Comparison of ENCODE assay signal across 24 cellular contexts in genomic region chr4:110124721-110125120, GRCh38.
DNase-seq lines count a peak whose midpoint lies in the region; ATAC-seq and TF ChIP-seq lines count a peak whose summit lies in the region.
"Had no signal": no experiment of that assay in that cellular context is flagged by ENCODE, and none has a peak within 500 bp of the region (broad histone marks: within the 10 kb centered on the region; RNA-seq: fewer than 3 reads in every experiment).

No MANE protein-coding gene starts in this region.

- TF ChIP-seq POLR2A in adrenal gland (IDR thresholded peaks at IDR 0.05), result no peak

- intact Hi-C loops in adrenal gland (cut with DNase I), result no loop called here

- peaks cover 2% of the 10 kb centered on the region for H3K36me3 ChIP-seq in H7 (replicated peaks; ENCODE audit: control insufficient read depth, insufficient read depth, low read length)
- no peaks in the 10 kb centered on the region for H3K36me3 ChIP-seq in adrenal gland (replicated peaks in 1 of 2)
- H3K36me3 ChIP-seq: upper lobe of right lung had no signal

- DNase-seq in astrocyte of the hippocampus (ENCODE audit: low read depth, low spot score), result peak; percentile 54
- DNase-seq in stimulated activated CD4-positive, alpha-beta T cell treated with anti-CD3 and anti-CD28 coated beads, Interleukin-2, amount 100 ng/mL, for 48 hours, result no peak
- no peak for DNase-seq in T1000 (lab: John Stamatoyannopoulos, UW)
- no peak for DNase-seq in H7
- no peak for DNase-seq in adrenal gland
- DNase-seq: activated CD8-positive, alpha-beta memory T cell treated with anti-CD3 and anti-CD28 coated beads for 24 hours; CD4-positive, alpha-beta T cell; DMS79; dorsolateral prefrontal cortex; foreskin melanocyte; kidney; naive B cell; NCI-H1417; NCI-H2171; NCI-H774; upper lobe of right lung had no signal

- no peak for TF ChIP-seq CTCF in adrenal gland (IDR thresholded peaks at IDR 0.05)

- no peaks in the 10 kb centered on the region for H3K27me3 ChIP-seq in H7 (ENCODE audit: control insufficient read depth, insufficient read depth, low read length)
- H3K27me3 ChIP-seq in adrenal gland, result no peaks in the 10 kb centered on the region
- H3K27me3 ChIP-seq: dorsolateral prefrontal cortex, upper lobe of right lung had no signal

- H3K27ac ChIP-seq in adrenal gland, result no peak overlapping the region
- H3K27ac ChIP-seq: dorsolateral prefrontal cortex, epithelial cell of prostate, parathyroid adenoma, SK-N-MC, upper lobe of right lung had no signal

- peaks cover 0 to 8% of the 10 kb centered on the region in 2 donors for H3K4me1 ChIP-seq in adrenal gland (replicated peaks in 1 of 2)
- H3K4me1 ChIP-seq: parathyroid adenoma, upper lobe of right lung had no signal

- no peaks in the 10 kb centered on the region for H3K9me3 ChIP-seq in adrenal gland (replicated peaks in 1 of 3)
- H3K9me3 ChIP-seq: upper lobe of right lung had no signal

- H3K4me3 ChIP-seq in H7 (ENCODE audit: insufficient read depth, low read depth, low read length), result no peak overlapping the region
- no peak overlapping the region for H3K4me3 ChIP-seq in adrenal gland
- H3K4me3 ChIP-seq: dorsolateral prefrontal cortex, SK-N-MC, upper lobe of right lung had no signal

- ATAC-seq in GM18502 (IDR thresholded peaks at IDR 0.05; ENCODE audit: poor library complexity, unreplicated experiment) (peak; percentile 57), GM19455 (IDR thresholded peaks at IDR 0.05; ENCODE audit: unreplicated experiment) (peak; percentile 53), HG02884 (IDR thresholded peaks at IDR 0.05; ENCODE audit: unreplicated experiment) (peak; percentile 80)
- ATAC-seq: activated CD4-positive, CD25-positive, alpha-beta regulatory T cell treated with anti-CD3 and anti-CD28 coated beads, Interleukin-2, amount 50 U/mL, for 24 hours; activated T-helper 17 cell treated with anti-CD3 and anti-CD28 coated beads, Interleukin-2, amount 50 U/mL, for 72 hours; upper lobe of right lung had no signal
